In the genomic region with DNA sequence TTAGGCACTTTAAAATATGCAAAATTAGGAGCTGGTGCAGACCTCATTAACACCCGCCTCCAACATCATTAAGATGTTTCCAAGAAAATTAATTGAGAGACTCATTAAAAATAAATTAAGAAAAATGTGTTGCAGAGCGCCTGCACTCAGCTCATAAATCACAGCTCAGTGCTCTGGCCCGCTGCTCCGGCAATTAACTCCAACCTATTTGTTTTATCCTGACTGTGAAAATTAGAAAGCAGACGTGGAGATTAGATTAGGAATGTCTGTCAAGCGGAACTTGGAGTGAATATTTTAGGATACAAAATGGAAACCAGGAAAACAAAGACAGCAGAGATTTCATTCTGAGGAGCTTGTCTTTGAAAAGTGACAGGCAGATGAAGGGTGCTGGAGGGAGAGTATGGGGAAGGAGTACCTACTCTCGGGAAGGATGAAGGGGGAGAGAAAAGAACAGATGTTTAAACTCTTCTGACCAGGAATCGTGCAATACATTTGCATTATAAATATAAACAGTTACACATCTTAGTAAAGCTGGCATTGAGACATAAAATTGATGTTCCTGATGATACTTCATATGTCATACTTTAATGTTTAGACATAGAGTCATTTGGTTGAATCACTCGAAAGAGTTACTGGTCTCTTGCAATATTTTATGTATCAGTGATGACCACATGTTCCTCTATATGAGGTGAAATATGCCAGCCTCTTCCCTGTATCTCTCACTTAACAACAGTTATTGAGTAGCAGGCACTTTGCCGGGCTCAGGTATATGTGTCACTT, we compare ENCODE assay signal across 34 cellular contexts. TPM values are rescaled to one million over a fixed set of nuclear protein-coding genes. Genes with fewer than 3 reads are reported as not detected.
DNase-seq lines count a peak whose midpoint lies in the region; ATAC-seq and TF ChIP-seq lines count a peak whose summit lies in the region.
"Had no signal": no experiment of that assay in that cellular context is flagged by ENCODE, and none has a peak within 500 bp of the region (broad histone marks: within the 10 kb centered on the region; RNA-seq: fewer than 3 reads in every experiment).

No MANE protein-coding gene starts in this region.

- H3K27ac ChIP-seq in Peyer's patch, result no peak overlapping the region
- H3K27ac ChIP-seq: A549, ovary, spleen, vagina had no signal

- DNase-seq in AG10803 (ENCODE audit: low read depth) (peak; percentile 10), HS-5 (ENCODE audit: low read depth) (peak; percentile 38), amniotic epithelial cell (ENCODE audit: low read depth) (peak; percentile 21), left kidney (ENCODE audit: low read depth, low spot score) (peak; percentile 69), Peyer's patch (no peak), head of caudate nucleus (no peak)
- DNase-seq in activated CD8-positive, alpha-beta T cell treated with anti-CD3 and anti-CD28 coated beads, Interleukin-2, amount 10 ng/mL, durations not matched to agents 7 days and 5 days, result no peak
- DNase-seq: activated B cell treated with CpG ODN at 0.5 μM for 24 hours; activated CD8-positive, alpha-beta memory T cell treated with anti-CD3 and anti-CD28 coated beads, Interleukin-2, amount 10 ng/mL, durations not matched to agents 7 days and 5 days; activated gamma-delta T cell; activated naive CD8-positive, alpha-beta T cell treated with anti-CD3 and anti-CD28 coated beads for 36 hours; activated T-cell treated with anti-CD3 and anti-CD28 coated beads, Interleukin-2, amount 50 U/mL, for 4 hours; AML-193; caudate nucleus; CD4-positive, alpha-beta T cell; cortex of kidney; immature natural killer cell; KG1; left cardiac atrium; MG63; NCI-H1105; NCI-H2081 treated with DMSO at 0.1 percent for 48 hours; NCI-H446; ovary; spleen; stimulated activated CD4-positive, alpha-beta T cell treated with anti-CD3 and anti-CD28 coated beads, Interleukin-2, amount 100 ng/mL, for 24 hours had no signal

- H3K4me1 ChIP-seq in Peyer's patch, result no peaks in the 10 kb centered on the region
- H3K4me1 ChIP-seq: A549, spleen, vagina had no signal

- H3K4me1 Mint-ChIP-seq in activated CD8-positive, alpha-beta T cell treated with anti-CD3 and anti-CD28 coated beads, Interleukin-2, amount 10 ng/mL, durations not matched to agents 7 days and 5 days (ENCODE audit: low read depth), result no peaks in the 10 kb centered on the region
- H3K4me1 Mint-ChIP-seq: activated B cell treated with CpG ODN at 0.5 μM for 24 hours; activated CD8-positive, alpha-beta memory T cell treated with anti-CD3 and anti-CD28 coated beads, Interleukin-2, amount 10 ng/mL, durations not matched to agents 7 days and 5 days; activated naive CD8-positive, alpha-beta T cell treated with anti-CD3 and anti-CD28 coated beads for 36 hours; immature natural killer cell had no signal

- no peaks in the 10 kb centered on the region for H3K36me3 ChIP-seq in Peyer's patch
- H3K36me3 ChIP-seq: MG63, ovary, spleen, vagina had no signal

- no peak for TF ChIP-seq CTCF in AG10803 (conservative IDR thresholded peaks at IDR 0.05; ENCODE audit: low read length)
- TF ChIP-seq CTCF in Peyer's patch (IDR thresholded peaks at IDR 0.05), result no peak

- no peaks in the 10 kb centered on the region for H3K27me3 ChIP-seq in Peyer's patch
- H3K27me3 ChIP-seq: MG63, ovary, spleen, vagina had no signal

- intact Hi-C loops in head of caudate nucleus (cut with DNase I), result no loop called here

- H3K27me3 Mint-ChIP-seq in activated CD8-positive, alpha-beta T cell treated with anti-CD3 and anti-CD28 coated beads, Interleukin-2, amount 10 ng/mL, durations not matched to agents 7 days and 5 days (ENCODE audit: low read depth), result peaks cover 6% of the 10 kb centered on the region
- H3K27me3 Mint-ChIP-seq: activated B cell treated with CpG ODN at 0.5 μM for 24 hours; activated naive CD8-positive, alpha-beta T cell treated with anti-CD3 and anti-CD28 coated beads for 36 hours; CD4-positive, alpha-beta T cell; stimulated activated naive CD8-positive, alpha-beta T cell treated with anti-CD3 and anti-CD28 coated beads, Interleukin-15, Interleukin-2, amounts not matched to agents 100 ng/mL and 50 ng/mL, for 24 hours had no signal

- CTCF ChIA-PET in activated CD8-positive, alpha-beta T cell treated with anti-CD3 and anti-CD28 coated beads, Interleukin-2, amount 10 ng/mL, durations not matched to agents 7 days and 5 days (lab: Charles Lee), result no interaction called here

- no peaks in the 10 kb centered on the region for H3K36me3 Mint-ChIP-seq in activated CD8-positive, alpha-beta T cell treated with anti-CD3 and anti-CD28 coated beads, Interleukin-2, amount 10 ng/mL, durations not matched to agents 7 days and 5 days (ENCODE audit: low read depth)
- H3K36me3 Mint-ChIP-seq: activated CD8-positive, alpha-beta memory T cell treated with anti-CD3 and anti-CD28 coated beads, Interleukin-2, amount 10 ng/mL, durations not matched to agents 7 days and 5 days; activated naive CD8-positive, alpha-beta T cell treated with anti-CD3 and anti-CD28 coated beads for 36 hours; immature natural killer cell had no signal

- no peak for TF ChIP-seq POLR2A in Peyer's patch (IDR thresholded peaks at IDR 0.05)

- no peaks in the 10 kb centered on the region for H3K9me3 Mint-ChIP-seq in activated CD8-positive, alpha-beta T cell treated with anti-CD3 and anti-CD28 coated beads, Interleukin-2, amount 10 ng/mL, durations not matched to agents 7 days and 5 days (ENCODE audit: insufficient read depth)
- H3K9me3 Mint-ChIP-seq: activated B cell treated with CpG ODN at 0.5 μM for 24 hours; activated naive CD8-positive, alpha-beta T cell treated with anti-CD3 and anti-CD28 coated beads for 36 hours; activated T-cell treated with anti-CD3 and anti-CD28 coated beads, Interleukin-2, amount 50 U/mL, for 4 hours; CD4-positive, alpha-beta T cell; GM23338; immature natural killer cell; nephron; stimulated activated naive CD8-positive, alpha-beta T cell treated with anti-CD3 and anti-CD28 coated beads, Interleukin-15, Interleukin-2, amounts not matched to agents 100 ng/mL and 50 ng/mL, for 24 hours; T-helper 1 cell treated with Interleukin-12 subunit alpha and Interleukin-12 subunit beta and Interleukin-4 antibody, amounts not matched to agents 30 μg/mL and 1 μg/mL, for 36 hours had no signal

- no peak overlapping the region for H3K27ac Mint-ChIP-seq in activated CD8-positive, alpha-beta T cell treated with anti-CD3 and anti-CD28 coated beads, Interleukin-2, amount 10 ng/mL, durations not matched to agents 7 days and 5 days
- H3K27ac Mint-ChIP-seq: activated B cell treated with CpG ODN at 0.5 μM for 24 hours; activated CD8-positive, alpha-beta memory T cell treated with anti-CD3 and anti-CD28 coated beads, Interleukin-2, amount 10 ng/mL, durations not matched to agents 7 days and 5 days; activated naive CD8-positive, alpha-beta T cell treated with anti-CD3 and anti-CD28 coated beads for 36 hours; CD4-positive, alpha-beta T cell; GM23338; immature natural killer cell; nephron; stimulated activated naive CD8-positive, alpha-beta T cell treated with anti-CD3 and anti-CD28 coated beads, Interleukin-15, Interleukin-2, amounts not matched to agents 100 ng/mL and 50 ng/mL, for 24 hours; T-helper 1 cell treated with Interleukin-12 subunit alpha and Interleukin-12 subunit beta and Interleukin-4 antibody, amounts not matched to agents 30 μg/mL and 1 μg/mL, for 36 hours had no signal

- ATAC-seq in HG02759 (IDR thresholded peaks at IDR 0.05; ENCODE audit: unreplicated experiment), result no peak
- ATAC-seq in activated CD8-positive, alpha-beta T cell treated with anti-CD3 and anti-CD28 coated beads, Interleukin-2, amount 10 ng/mL, durations not matched to agents 7 days and 5 days, result no peak
- ATAC-seq: A549; activated CD8-positive, alpha-beta memory T cell treated with anti-CD3 and anti-CD28 coated beads, Interleukin-2, amount 10 ng/mL, durations not matched to agents 7 days and 5 days; activated T-cell treated with anti-CD3 and anti-CD28 coated beads, Interleukin-2, amount 50 U/mL, for 4 hours; GM23338; left cardiac atrium had no signal

- H3K4me3 Mint-ChIP-seq in activated CD8-positive, alpha-beta T cell treated with anti-CD3 and anti-CD28 coated beads, Interleukin-2, amount 10 ng/mL, durations not matched to agents 7 days and 5 days, result no peak overlapping the region
- H3K4me3 Mint-ChIP-seq: activated B cell treated with CpG ODN at 0.5 μM for 24 hours; activated CD8-positive, alpha-beta memory T cell treated with anti-CD3 and anti-CD28 coated beads, Interleukin-2, amount 10 ng/mL, durations not matched to agents 7 days and 5 days; activated naive CD8-positive, alpha-beta T cell treated with anti-CD3 and anti-CD28 coated beads for 36 hours; activated T-cell treated with anti-CD3 and anti-CD28 coated beads, Interleukin-2, amount 50 U/mL, for 4 hours; CD4-positive, alpha-beta T cell; GM23338; immature natural killer cell; stimulated activated naive CD8-positive, alpha-beta T cell treated with anti-CD3 and anti-CD28 coated beads, Interleukin-15, Interleukin-2, amounts not matched to agents 100 ng/mL and 50 ng/mL, for 24 hours; T-helper 1 cell treated with Interleukin-12 subunit alpha and Interleukin-12 subunit beta and Interleukin-4 antibody, amounts not matched to agents 30 μg/mL and 1 μg/mL, for 36 hours had no signal

- H3K9me3 ChIP-seq in Peyer's patch, result no peaks in the 10 kb centered on the region
- H3K9me3 ChIP-seq: A549, MG63, ovary, spleen, vagina had no signal

- no peak overlapping the region for H3K4me3 ChIP-seq in AG10803 (ENCODE audit: low read length)
- no peak overlapping the region for H3K4me3 ChIP-seq in Peyer's patch
- H3K4me3 ChIP-seq: A549, GM23338, MG63, ovary, spleen, vagina had no signal

- POLR2A ChIA-PET in activated CD8-positive, alpha-beta T cell treated with anti-CD3 and anti-CD28 coated beads, Interleukin-2, amount 10 ng/mL, durations not matched to agents 7 days and 5 days (lab: Charles Lee), result interaction anchor here (0.7 kb wide), 1 partner anchor 184 kb away, joined by 3 read pairs; no protein-coding TSS in a partner anchor

RNA-seq across cellular contexts. Expression of a gene that starts 49.5 kb away (rescaled TPM):
- total RNA-seq in Peyer's patch, result 100 to 1,000 TPM in 1 of 4 donors, 10 to 100 TPM in 1, 1 to 10 TPM in 2; 1.8 to 108 (median 11.4) TPM
- 1 to 10 TPM; 2.9 to 5.2 TPM for total RNA-seq in activated CD8-positive, alpha-beta T cell treated with anti-CD3 and anti-CD28 coated beads, Interleukin-2, amount 10 ng/mL, durations not matched to agents 7 days and 5 days
- total RNA-seq: SK-MEL-5, vagina had no signal

Comparison
In these comparisons a context has a peak if more than half of its experiments do, and no peak if none do; other contexts are left out.
1. DNase-seq: peak in AG10803 (single experiment), HS-5 (single experiment), amniotic epithelial cell (single experiment) and left kidney (single experiment); none in Peyer's patch (0 of 3), head of caudate nucleus (0 of 42) and activated CD8-positive, alpha-beta T cell treated with anti-CD3 and anti-CD28 coated beads, Interleukin-2, amount 10 ng/mL, durations not matched to agents 7 days and 5 days (single experiment).